Comparison of ENCODE assay signal across 9 cellular contexts in genomic region chr4:184647391-184648101, GRCh38. TPM values are rescaled to one million over a fixed set of nuclear protein-coding genes. Genes with fewer than 3 reads are reported as not detected.
DNase-seq lines count a peak whose midpoint lies in the region; ATAC-seq and TF ChIP-seq lines count a peak whose summit lies in the region.
"Had no signal": no experiment of that assay in that cellular context is flagged by ENCODE, and none has a peak within 500 bp of the region (broad histone marks: within the 10 kb centered on the region; RNA-seq: fewer than 3 reads in every experiment).

No MANE protein-coding gene starts in this region.

- H4K91ac ChIP-seq in IMR-90 (ENCODE audit: insufficient read depth, low read depth, low read length) = no peak overlapping the region

- H3K14ac ChIP-seq in IMR-90 (replicated peaks; ENCODE audit: low read depth, low read length) = peak overlapping the region; percentile 2; the same call in 1 of the 2 replicates

- no peak overlapping the region for H2AFZ ChIP-seq in IMR-90 (replicated peaks; ENCODE audit: low read length, poor library complexity)

- no peaks in the 10 kb centered on the region for H3K9me3 ChIP-seq in IMR-90 (ENCODE audit: control insufficient read depth, insufficient read depth, low read length)
- H3K9me3 ChIP-seq in mucosa of stomach (ENCODE audit: control insufficient read depth, low read length) = no peaks in the 10 kb centered on the region
- H3K9me3 ChIP-seq: mucosa of descending colon had no signal

- peak overlapping the region; percentile 80 for H3K4me3 ChIP-seq in IMR-90 (ENCODE audit: insufficient read depth, low read depth, low read length)
- peak overlapping the region; percentile 73 to 85 for H3K4me3 ChIP-seq in cardiac fibroblast (replicated peaks in 1 of 2; ENCODE audit: low read depth in 2 of 2, low read length in 2 of 2)
- H3K4me3 ChIP-seq in mucosa of stomach (ENCODE audit: low read length) = peak overlapping the region; percentile 84
- H3K4me3 ChIP-seq in lower leg skin (ENCODE audit: low read depth, poor library complexity, severe bottlenecking) = no peak overlapping the region

- no peak for TF ChIP-seq RAD21 in IMR-90 (IDR thresholded peaks at IDR 0.05; ENCODE audit: low read length)

- H3K4me1 ChIP-seq in IMR-90 (ENCODE audit: control insufficient read depth, insufficient read depth, low read length) = peaks cover 5% of the 10 kb centered on the region; the same call in 1 of the 2 replicates
- peaks cover 36% of the 10 kb centered on the region for H3K4me1 ChIP-seq in mucosa of stomach (ENCODE audit: control insufficient read depth, insufficient read depth, low read length)

- intact Hi-C loops in IMR-90 (cut with micrococcal nuclease) (loop anchor here (2.0 to 10.0 kb wide), 4 partner anchors 100 to 385 kb away; partner anchors contain the start of gene IRF2), lower leg skin (cut with DNase I; ENCODE audit: low total_unique reads) (no loop called here)

- TF ChIP-seq POLR2A in IMR-90 (IDR thresholded peaks at IDR 0.05; ENCODE audit: low read depth, low read length) (no peak), lower leg skin (IDR thresholded peaks at IDR 0.05) (no peak)

- no peak overlapping the region for H3K56ac ChIP-seq in IMR-90 (ENCODE audit: extremely low read depth, insufficient read depth, low read length)

- peaks cover 2% of the 10 kb centered on the region for H3K36me3 ChIP-seq in IMR-90 (ENCODE audit: control insufficient read depth, insufficient read depth, low read length)
- no peaks in the 10 kb centered on the region for H3K36me3 ChIP-seq in mucosa of stomach (ENCODE audit: control insufficient read depth, insufficient read depth, low read length)

- POLR2A ChIA-PET in IMR-90 (lab: Charles Lee; ENCODE audit: unreplicated experiment) = no interaction called here

- CTCF ChIA-PET in IMR-90 (lab: Yijun Ruan, JAX) = interaction anchor here (0.6 to 1.0 kb wide), 2 partner anchors 152 to 293 kb away, joined by 3 to 4 read pairs; no protein-coding TSS in a partner anchor

- no peak overlapping the region for H2BK20ac ChIP-seq in IMR-90 (ENCODE audit: low read depth, low read length)

- DNase-seq in ACHN = peak; percentile 3
- peak; percentile 62 for DNase-seq in IMR-90
- DNase-seq in cardiac fibroblast (ENCODE audit: low read depth in 2 of 2) = peak; percentile 34 to 52
- DNase-seq in lower leg skin (ENCODE audit: low spot score in 2 of 2) = no peak
- DNase-seq in GM19240 (ENCODE audit: insufficient read length, low spot score) = no peak

- H3K27me3 ChIP-seq in IMR-90 (ENCODE audit: control insufficient read depth, insufficient read depth, low read length) (no peaks in the 10 kb centered on the region), mucosa of stomach (ENCODE audit: control insufficient read depth, insufficient read depth, low read length) (no peaks in the 10 kb centered on the region)

- peak overlapping the region; percentile 75 for H3K9ac ChIP-seq in IMR-90 (ENCODE audit: low read depth, low read length)
- H3K9ac ChIP-seq in mucosa of stomach (ENCODE audit: low read length) = peak overlapping the region; percentile 98

- no peak overlapping the region for H3K4ac ChIP-seq in IMR-90 (ENCODE audit: low read depth, low read length)

- no peak overlapping the region for H2AK5ac ChIP-seq in IMR-90 (ENCODE audit: low read depth, low read length)

- no peak overlapping the region for H2BK120ac ChIP-seq in IMR-90 (ENCODE audit: low read depth, low read length)

- H2BK15ac ChIP-seq in IMR-90 (ENCODE audit: low read depth, low read length) = no peak overlapping the region

- H3K4me2 ChIP-seq in IMR-90 (ENCODE audit: low read depth, low read length) = peak overlapping the region; percentile 99

- peaks cover 32 to 41% of the 10 kb centered on the region in 2 experiments for H3K79me1 ChIP-seq in IMR-90 (ENCODE audit: low read depth in 1 of 2, low read length in 2 of 2)

- H3K27ac ChIP-seq in IMR-90 (ENCODE audit: insufficient read depth, low read length) = peak overlapping the region; percentile 84; the same call in 1 of the 2 replicates

- TF ChIP-seq CTCF in IMR-90 (conservative IDR thresholded peaks at IDR 0.05; ENCODE audit: low read depth, low read length) (no peak), cardiac fibroblast (IDR thresholded peaks at IDR 0.05; ENCODE audit: low read depth, low read length) (no peak), lower leg skin (IDR thresholded peaks at IDR 0.05) (no peak)

- in situ Hi-C loops in ACHN (cut with HindIII; ENCODE audit: low pct_ligation_motif_present, low pct_unique_long_range_greater_than_20kb, low sequenced_read_pairs) (no loop called here), IMR-90 (cut with MboI; ENCODE audit: low sequenced_read_pairs) (no loop called here)

- ATAC-seq in IMR-90 (ENCODE audit: low read depth) = no peak
- no peak for ATAC-seq in HG02642 (IDR thresholded peaks at IDR 0.05; ENCODE audit: poor library complexity, unreplicated experiment)
- ATAC-seq in HG03280 (IDR thresholded peaks at IDR 0.05; ENCODE audit: unreplicated experiment) = no peak

- peak overlapping the region; percentile 2; the same call in 1 of the 2 replicates for H3K23ac ChIP-seq in IMR-90 (ENCODE audit: low read depth, low read length)

- dilution Hi-C loops in IMR-90 (cut with HindIII; ENCODE audit: low sequenced_read_pairs, unreplicated experiment) = no loop called here

- no peak overlapping the region for H4K8ac ChIP-seq in IMR-90 (ENCODE audit: low read depth in 2 of 2, low read length in 2 of 2)

- H2BK5ac ChIP-seq in IMR-90 (ENCODE audit: low read depth, low read length, poor library complexity, severe bottlenecking) = peak overlapping the region; percentile 75

- 49% methylated on average over 3 of the region's 10 CpGs; no CpG with 5 or more reads in 1 of the 2 experiments for WGBS in IMR-90 (ENCODE audit: extremely low coverage in 2 of 2, insufficient read length in 1 of 2), 2 experiments
- 44 to 49% methylated on average over 10 of the region's 10 CpGs for WGBS in lower leg skin, 2 donors

- no peak overlapping the region; the same call in 1 of the 2 replicates for H3K18ac ChIP-seq in IMR-90 (ENCODE audit: low read depth, low read length)

- H4K5ac ChIP-seq in IMR-90 (ENCODE audit: low read depth, low read length) = 0 out of 2 replicates have a peak overlapping the region, but pooled peaks have one; percentile 47

- peaks cover 15% of the 10 kb centered on the region; the same call in 1 of the 2 replicates for H4K20me1 ChIP-seq in IMR-90 (ENCODE audit: insufficient read depth, low read length)

- TSS peak; percentile 27 for BruUV-seq in IMR-90 (replicated peaks; lab: Mats Ljungman, UMichigan)

- peaks cover 3% of the 10 kb centered on the region; the same call in 1 of the 2 replicates for H3K9me1 ChIP-seq in IMR-90 (ENCODE audit: insufficient read depth, low read length)

- peak overlapping the region; percentile 56 for H2AK9ac ChIP-seq in IMR-90 (replicated peaks; ENCODE audit: low read depth, low read length, poor library complexity)

TF ChIP-seq in IMR-90, 13 proteins besides CTCF, POLR2A, EP300 and RAD21:
- TF ChIP-seq MXI1 (IDR thresholded peaks at IDR 0.05; ENCODE audit: borderline replicate concordance, low read depth, low read length) (no peak), CEBPB (IDR thresholded peaks at IDR 0.05; ENCODE audit: low read depth, low read length) (no peak), CHD1 (IDR thresholded peaks at IDR 0.05; ENCODE audit: low read depth, low read length) (no peak), FOS (IDR thresholded peaks at IDR 0.05; ENCODE audit: low read depth, low read length) (no peak), RFX5 (IDR thresholded peaks at IDR 0.05; ENCODE audit: low read depth, low read length) (no peak), MAZ (IDR thresholded peaks at IDR 0.05; ENCODE audit: borderline replicate concordance, low read depth, low read length) (no peak), NFE2L2 (IDR thresholded peaks at IDR 0.05; ENCODE audit: low read depth, low read length) (no peak), RCOR1 (IDR thresholded peaks at IDR 0.05; ENCODE audit: insufficient replicate concordance, low read length) (no peak), SMC3 (IDR thresholded peaks at IDR 0.05; ENCODE audit: low read depth, low read length) (no peak), ELK1 (IDR thresholded peaks at IDR 0.05; ENCODE audit: borderline replicate concordance, low read depth, low read length) (no peak), BHLHE40 (IDR thresholded peaks at IDR 0.05; ENCODE audit: low read depth, low read length) (no peak), MAFK (IDR thresholded peaks at IDR 0.05; ENCODE audit: low read depth, low read length) (no peak)
- TF ChIP-seq, protein P1, sequence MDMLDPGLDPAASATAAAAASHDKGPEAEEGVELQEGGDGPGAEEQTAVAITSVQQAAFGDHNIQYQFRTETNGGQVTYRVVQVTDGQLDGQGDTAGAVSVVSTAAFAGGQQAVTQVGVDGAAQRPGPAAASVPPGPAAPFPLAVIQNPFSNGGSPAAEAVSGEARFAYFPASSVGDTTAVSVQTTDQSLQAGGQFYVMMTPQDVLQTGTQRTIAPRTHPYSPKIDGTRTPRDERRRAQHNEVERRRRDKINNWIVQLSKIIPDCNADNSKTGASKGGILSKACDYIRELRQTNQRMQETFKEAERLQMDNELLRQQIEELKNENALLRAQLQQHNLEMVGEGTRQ (IDR thresholded peaks at IDR 0.05; ENCODE audit: low read depth, low read length) = no peak

RNA-seq across cellular contexts. Expression of gene CASP3, which starts 1.7 kb away (rescaled TPM):
- total RNA-seq in IMR-90 (2012; rRNA removed) (26.7 and 58.9 TPM in 2 replicates), lower leg skin (10 to 100 TPM; 10.2 to 18.4 (median 14.8) TPM)
- 21.1 and 27.4 TPM in 2 replicates for polyA plus RNA-seq in IMR-90 (2012; rRNA removed)
- 6.3 and 9.6 TPM in 2 replicates for polyA plus RNA-seq in IMR-90 (2012; cell fraction: cytosol; rRNA removed)
- 4.5 and 21.2 TPM in 2 replicates for polyA plus RNA-seq in IMR-90 (2012; cell fraction: nucleus; rRNA removed; ENCODE audit: low replicate concordance)

RNA-seq across cellular contexts. Expression of gene PRIMPOL, which starts 2.0 kb away (rescaled TPM):
- total RNA-seq in IMR-90 (2012; rRNA removed) = 5.6 and 10.0 TPM in 2 replicates
- polyA plus RNA-seq in IMR-90 (2012; rRNA removed) = 6.6 and 8.8 TPM in 2 replicates
- polyA plus RNA-seq in IMR-90 (2012; cell fraction: cytosol; rRNA removed) = 0.90 and 1.5 TPM in 2 replicates
- polyA plus RNA-seq in IMR-90 (2012; cell fraction: nucleus; rRNA removed; ENCODE audit: low replicate concordance) = 1.4 and 15.6 TPM in 2 replicates
- total RNA-seq in lower leg skin = 10 to 100 TPM; 12.1 to 23.2 (median 13.4) TPM

Comparison
In these comparisons a context has a peak if more than half of its experiments do, and no peak if none do; other contexts are left out.
1. DNase-seq: peak in ACHN (single experiment), IMR-90 (single experiment) and cardiac fibroblast (2 of 2); none in lower leg skin (0 of 2) and GM19240 (single experiment).